In the genomic region with DNA sequence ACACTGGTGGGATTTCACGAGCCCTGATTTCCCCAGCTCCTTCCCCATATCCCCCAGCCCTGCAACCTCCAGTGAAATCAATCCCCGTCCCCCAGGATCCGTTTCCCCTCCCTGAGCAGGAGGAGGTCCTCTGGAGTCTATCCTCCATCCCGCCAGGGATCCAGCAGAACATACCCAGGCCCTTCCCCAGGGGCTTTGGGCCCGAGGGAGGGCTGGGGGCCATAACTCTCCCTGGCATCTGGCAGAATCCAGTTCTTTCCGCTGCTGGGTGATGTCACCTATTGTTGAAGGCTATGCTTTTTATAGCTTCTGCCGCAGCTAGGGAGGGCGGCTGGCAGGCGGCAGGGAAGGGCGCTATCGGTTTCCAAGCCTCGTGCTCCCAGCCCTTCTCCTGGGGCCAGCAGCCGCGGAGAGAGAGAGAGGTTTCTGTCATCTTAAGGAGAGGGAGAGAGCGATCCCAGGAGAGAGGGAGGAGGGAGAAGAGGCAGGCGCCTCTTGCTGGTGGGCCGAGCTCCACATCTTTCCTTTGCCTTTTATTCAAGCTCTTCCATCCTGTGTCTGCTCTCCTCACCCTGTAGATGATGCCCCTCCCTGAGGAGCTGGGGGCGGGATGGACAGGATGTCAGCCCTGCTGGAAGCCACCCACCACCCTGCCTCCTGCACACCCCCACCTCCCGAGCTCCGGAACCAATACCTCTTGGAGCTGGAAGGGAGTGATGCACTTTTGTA, we compare ENCODE assay signal across 9 cellular contexts.
A peak's percentile ranks its signal among the peaks of the same experiment; 100 is the strongest.
DNase-seq lines count a peak whose midpoint lies in the region; ATAC-seq, FAIRE-seq and TF ChIP-seq lines count a peak whose summit lies in the region.
"Had no signal": no experiment of that assay in that cellular context is flagged by ENCODE, and none has a peak within 500 bp of the region (broad histone marks: within the 10 kb centered on the region; RNA-seq: fewer than 3 reads in every experiment).

No MANE protein-coding gene starts in this region.

- no peaks in the 10 kb centered on the region for H3K9me3 ChIP-seq in thoracic aorta

- no peak for TF ChIP-seq CTCF in thoracic aorta (IDR thresholded peaks at IDR 0.05)

- H3K36me3 ChIP-seq in thoracic aorta: no peaks in the 10 kb centered on the region

- DNase-seq in NCI-H1105 treated with DMSO at 0.1 percent for 48 hours (lab: John Stamatoyannopoulos, UW): peak; percentile 21
- DNase-seq in NCI-H1105 (lab: John Stamatoyannopoulos, UW): no peak
- peak; percentile 88 for DNase-seq in astrocyte of the hippocampus (ENCODE audit: low read depth, low spot score)
- DNase-seq in thoracic aorta (ENCODE audit: low spot score): no peak
- no peak for DNase-seq in HTR-8/SVneo (ENCODE audit: insufficient read length, low spot score)

- peak; percentile 51 for ATAC-seq in thoracic aorta (ENCODE audit: insufficient number of reproducible peaks, low FRiP score, low read depth)
- ATAC-seq in HG02610 (IDR thresholded peaks at IDR 0.05; ENCODE audit: unreplicated experiment): no peak
- ATAC-seq in HG03432 (IDR thresholded peaks at IDR 0.05; ENCODE audit: unreplicated experiment): no peak

- FAIRE-seq in HTR-8/SVneo (lab: Jason Lieb, UNC): no peak
- FAIRE-seq: A204.1 had no signal

- peaks cover 11 to 18% of the 10 kb centered on the region in 2 donors for H3K4me1 ChIP-seq in thoracic aorta (ENCODE audit: control insufficient read depth in 1 of 2, low read depth in 2 of 2)

- H3K27me3 ChIP-seq in layer of hippocampus (ENCODE audit: control insufficient read depth, insufficient read depth, low read length) (peaks cover 2% of the 10 kb centered on the region), thoracic aorta (replicated peaks; ENCODE audit: insufficient read depth) (no peaks in the 10 kb centered on the region)

- peak overlapping the region; percentile 97 for H3K27ac ChIP-seq in layer of hippocampus (ENCODE audit: low read depth, low read length)
- peak overlapping the region; percentile 49 to 62 for H3K27ac ChIP-seq in thoracic aorta

- peak overlapping the region; percentile 61 for H3K4me3 ChIP-seq in thoracic aorta

Comparison
In these comparisons a context has a peak if more than half of its experiments do, and no peak if none do; other contexts are left out.
1. DNase-seq: peak in NCI-H1105 treated with DMSO at 0.1 percent for 48 hours (single experiment) and astrocyte of the hippocampus (single experiment); none in NCI-H1105 (single experiment), thoracic aorta (single experiment) and HTR-8/SVneo (single experiment).